In the genomic region with DNA sequence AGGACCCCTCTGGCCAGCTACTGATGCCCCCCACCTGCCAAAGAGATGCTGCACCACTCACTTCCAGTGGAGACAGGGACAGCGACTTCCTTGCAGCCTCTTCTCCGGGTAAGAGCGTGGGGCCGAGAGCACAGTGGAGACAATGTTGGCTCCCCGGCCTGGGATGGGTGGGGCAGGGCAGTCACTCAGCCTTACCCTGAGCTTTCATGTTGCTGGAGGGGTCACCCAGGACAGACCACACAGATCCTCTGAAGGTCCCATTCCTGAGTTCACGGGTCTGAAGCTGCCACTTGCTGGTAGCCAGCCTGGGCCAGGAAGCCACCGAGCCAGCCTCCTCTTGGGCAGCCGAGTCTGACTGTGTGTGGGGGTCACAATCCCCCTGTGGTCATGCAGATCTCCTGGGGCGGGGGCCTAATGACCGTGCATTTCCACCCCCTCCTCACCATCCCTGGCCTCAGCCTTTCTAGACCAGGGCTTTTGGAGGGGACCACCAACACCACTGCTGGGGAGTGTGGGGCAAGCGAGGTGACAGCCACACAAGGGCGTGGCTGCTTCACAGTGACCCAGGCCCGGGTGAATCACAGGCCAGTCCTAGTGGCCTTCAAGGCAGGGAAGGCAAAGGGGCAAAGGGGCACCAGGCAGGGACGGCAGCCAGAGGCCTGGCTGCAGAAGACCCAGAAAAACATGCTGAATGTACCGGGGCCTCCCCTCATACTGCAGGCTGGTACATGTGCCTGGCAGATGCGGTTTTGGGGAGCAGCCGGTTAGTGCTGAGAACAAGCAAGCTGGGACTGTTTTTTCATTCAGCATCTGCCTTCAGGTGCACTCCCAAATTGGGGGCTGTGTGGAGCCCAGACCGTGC, we compare ENCODE assay signal across 10 cellular contexts. TPM values are rescaled to one million over a fixed set of nuclear protein-coding genes. Genes with fewer than 3 reads are reported as not detected.
DNase-seq lines count a peak whose midpoint lies in the region; ATAC-seq and TF ChIP-seq lines count a peak whose summit lies in the region.
"Had no signal": no experiment of that assay in that cellular context is flagged by ENCODE, and none has a peak within 500 bp of the region (broad histone marks: within the 10 kb centered on the region; RNA-seq: fewer than 3 reads in every experiment).

No MANE protein-coding gene starts in this region.

- no peak for TF ChIP-seq POLR2A in prostate gland (IDR thresholded peaks at IDR 0.05)

- H3K4me3 ChIP-seq in adipocyte (ENCODE audit: low read length) = peak overlapping the region; percentile 48
- peak overlapping the region in 1 of 10 donors; percentile 7 for H3K4me3 ChIP-seq in heart right ventricle
- no peak overlapping the region for H3K4me3 ChIP-seq in prostate gland

- no peaks in the 10 kb centered on the region for H3K9me3 Mint-ChIP-seq in activated naive CD4-positive, alpha-beta T cell treated with anti-CD3 and anti-CD28 coated beads, Interleukin-2, amount 50 U/mL, for 72 hours
- H3K9me3 Mint-ChIP-seq: naive B cell had no signal

- intact Hi-C loops in heart right ventricle (cut with DNase I) (loop anchor here in 3 of 10 donors (5.0 to 10.0 kb wide), 6 partner anchors 59 to 349 kb away; a partner anchor contains a TSS), prostate gland (cut with DNase I) (loop anchor here (5.0 to 10.0 kb wide), 2 partner anchors 89 to 212 kb away; a partner anchor contains a TSS)

- no peak overlapping the region for H3K27ac Mint-ChIP-seq in activated naive CD4-positive, alpha-beta T cell treated with anti-CD3 and anti-CD28 coated beads, Interleukin-2, amount 50 U/mL, for 72 hours

- peaks cover 8% of the 10 kb centered on the region for H3K27me3 ChIP-seq in adipocyte (replicated peaks; ENCODE audit: control insufficient read depth, insufficient read depth, low read length)
- H3K27me3 ChIP-seq in heart right ventricle = no peaks in the 10 kb centered on the region
- H3K27me3 ChIP-seq in prostate gland (replicated peaks; ENCODE audit: insufficient read depth) = no peaks in the 10 kb centered on the region

- H3K27ac ChIP-seq in C4-2B (peak overlapping the region; percentile 27), heart right ventricle (peak overlapping the region; percentile 18 to 91 (median 84)), prostate gland (peak overlapping the region; percentile 74)

- 55 to 65% methylated on average over 18 of the region's 18 CpGs for WGBS in heart right ventricle, 2 donors
- WGBS in prostate gland = 49% methylated on average over 18 of the region's 18 CpGs

- TF ChIP-seq CTCF in C4-2B (conservative IDR thresholded peaks at IDR 0.05) (no peak), heart right ventricle (IDR thresholded peaks at IDR 0.05) (no peak), prostate gland (IDR thresholded peaks at IDR 0.05) (no peak)

- H3K9me3 ChIP-seq in adipocyte (ENCODE audit: control insufficient read depth, low read length) (no peaks in the 10 kb centered on the region), heart right ventricle (no peaks in the 10 kb centered on the region), prostate gland (no peaks in the 10 kb centered on the region)
- H3K9me3 ChIP-seq: BE2C had no signal

- peak overlapping the region; percentile 50 for H3K9ac ChIP-seq in adipocyte (ENCODE audit: low read length)

- no peaks in the 10 kb centered on the region for H3K36me3 Mint-ChIP-seq in activated naive CD4-positive, alpha-beta T cell treated with anti-CD3 and anti-CD28 coated beads, Interleukin-2, amount 50 U/mL, for 72 hours
- H3K36me3 Mint-ChIP-seq: naive B cell had no signal

- H3K36me3 ChIP-seq in adipocyte (ENCODE audit: control insufficient read depth, insufficient read depth, low read length, severe bottlenecking) = peaks cover 17% of the 10 kb centered on the region
- peaks cover 0 to 40% (median 29%) of the 10 kb centered on the region in 9 donors for H3K36me3 ChIP-seq in heart right ventricle
- H3K36me3 ChIP-seq in prostate gland = peaks cover 1 to 25% of the 10 kb centered on the region in 2 donors

- H3K4me1 ChIP-seq in adipocyte (ENCODE audit: control insufficient read depth, insufficient read depth, low read length) = peaks cover 35% of the 10 kb centered on the region
- H3K4me1 ChIP-seq in heart right ventricle = peaks cover 30 to 61% (median 43%) of the 10 kb centered on the region in 9 donors
- peaks cover 6% of the 10 kb centered on the region for H3K4me1 ChIP-seq in prostate gland (replicated peaks)

- DNase-seq in adipocyte (ENCODE audit: low read depth) = no peak
- DNase-seq in heart right ventricle = no peak
- DNase-seq in prostate gland (ENCODE audit: low spot score) = no peak
- no peak for DNase-seq in foreskin melanocyte
- no peak for DNase-seq in activated naive CD4-positive, alpha-beta T cell treated with anti-CD3 and anti-CD28 coated beads, Interleukin-2, amount 50 U/mL, for 72 hours (ENCODE audit: low spot score in 2 of 2)
- no peak for DNase-seq in DMS53 (lab: John Stamatoyannopoulos, UW)
- DNase-seq: BE2C, naive B cell had no signal

- ATAC-seq in heart right ventricle (peak in 7 of 8 donors; percentile 13 to 45 (median 36)), HG03571 (IDR thresholded peaks at IDR 0.05; ENCODE audit: unreplicated experiment) (no peak)
- ATAC-seq in activated naive CD4-positive, alpha-beta T cell treated with anti-CD3 and anti-CD28 coated beads, Interleukin-2, amount 50 U/mL, for 72 hours = no peak

RNA-seq across cellular contexts. Expression of a gene that starts 10.4 kb away (rescaled TPM):
- total RNA-seq in heart right ventricle = 10 to 100 TPM; 14.2 to 34.0 (median 20.9) TPM
- polyA plus RNA-seq in heart right ventricle = 10 to 100 TPM; 24.7 to 76.7 TPM
- total RNA-seq in prostate gland = 10 to 100 TPM; 53.4 to 87.9 TPM
- 10 to 100 TPM; 42.5 to 52.8 TPM for total RNA-seq in activated naive CD4-positive, alpha-beta T cell treated with anti-CD3 and anti-CD28 coated beads, Interleukin-2, amount 50 U/mL, for 72 hours

RNA-seq across cellular contexts. Expression of a gene that starts 14.5 kb away (rescaled TPM):
- 1 to 10 TPM in 3 of 10 donors, under 1 TPM in 3, not detected in 4; 0.52 to 2.2 (median 0.85) TPM for total RNA-seq in heart right ventricle
- 1 to 10 TPM in 1 of 2 donors, under 1 TPM in 1; 0.36 to 5.9 TPM for polyA plus RNA-seq in heart right ventricle
- 10 to 100 TPM in 1 of 2 donors, under 1 TPM in 1; 0.91 to 47.7 TPM for total RNA-seq in prostate gland
- total RNA-seq in activated naive CD4-positive, alpha-beta T cell treated with anti-CD3 and anti-CD28 coated beads, Interleukin-2, amount 50 U/mL, for 72 hours = under 1 TPM in 1 of 2 donors, not detected in 1; 0.47 TPM

RNA-seq across cellular contexts. Expression of a gene that starts 31.3 kb away (rescaled TPM):
- total RNA-seq in heart right ventricle (under 1 TPM in 3 of 10 donors, not detected in 7; 0.23 to 0.54 (median 0.28) TPM), prostate gland (1 to 10 TPM in 1 of 2 donors, under 1 TPM in 1; 0.32 to 8.2 TPM)
- polyA plus RNA-seq in heart right ventricle = 1 to 10 TPM in 1 of 2 donors, under 1 TPM in 1; 0.33 to 2.6 TPM
- not detected for total RNA-seq in activated naive CD4-positive, alpha-beta T cell treated with anti-CD3 and anti-CD28 coated beads, Interleukin-2, amount 50 U/mL, for 72 hours

RNA-seq across cellular contexts. Expression of a gene that starts 31.4 kb away (rescaled TPM):
- 10 to 100 TPM; 19.4 to 38.5 (median 25.3) TPM for total RNA-seq in heart right ventricle
- polyA plus RNA-seq in heart right ventricle = 10 to 100 TPM in 1 of 2 donors, 1 to 10 TPM in 1; 9.9 to 13.7 TPM
- 10 to 100 TPM; 12.0 to 17.3 TPM for total RNA-seq in prostate gland
- total RNA-seq in activated naive CD4-positive, alpha-beta T cell treated with anti-CD3 and anti-CD28 coated beads, Interleukin-2, amount 50 U/mL, for 72 hours = 10 to 100 TPM; 11.2 to 11.8 TPM

RNA-seq across cellular contexts. Expression of a gene that starts 59.7 kb away (rescaled TPM):
- total RNA-seq in heart right ventricle = 100 to 1,000 TPM in 1 of 10 donors, 10 to 100 TPM in 9; 55.9 to 122 (median 73.5) TPM
- polyA plus RNA-seq in heart right ventricle = 10 to 100 TPM; 41.4 to 45.1 TPM
- 100 to 1,000 TPM in 1 of 2 donors, 10 to 100 TPM in 1; 79.0 to 133 TPM for total RNA-seq in prostate gland
- 10 to 100 TPM; 39.9 to 41.1 TPM for total RNA-seq in activated naive CD4-positive, alpha-beta T cell treated with anti-CD3 and anti-CD28 coated beads, Interleukin-2, amount 50 U/mL, for 72 hours

Comparison
In these comparisons a context has a peak if more than half of its experiments do, and no peak if none do; other contexts are left out.
1. H3K27ac ChIP-seq: peak in every context shown above with its lines; median percentile 84 in heart right ventricle; 74 in prostate gland; 27 in C4-2B.
2. ATAC-seq: peak in heart right ventricle (7 of 8); none in activated naive CD4-positive, alpha-beta T cell treated with anti-CD3 and anti-CD28 coated beads, Interleukin-2, amount 50 U/mL, for 72 hours (0 of 2) and HG03571 (single experiment).